Comparison of ENCODE assay signal across 1 cellular context in the genomic region with DNA sequence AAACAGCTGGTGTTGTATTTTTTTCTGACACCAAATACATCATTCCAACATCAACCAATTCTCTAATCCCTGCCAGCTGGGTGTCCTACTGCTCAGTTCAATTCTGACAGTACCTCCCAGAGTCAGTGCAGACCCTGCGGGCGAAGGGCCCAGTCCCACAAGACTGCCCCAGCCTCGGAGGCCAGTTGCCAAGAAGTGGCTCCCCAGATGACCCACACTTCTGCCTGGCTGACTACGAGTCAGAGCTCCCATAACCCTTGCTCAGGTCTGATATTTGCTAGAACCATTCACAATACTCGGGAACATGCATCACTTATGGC.
TF ChIP-seq lines count a peak whose summit lies in the region.

No MANE protein-coding gene starts in this region.

TF ChIP-seq in neural cell, 6 proteins besides CTCF, POLR2A, EP300 and RAD21:
- TF ChIP-seq, protein P1, sequence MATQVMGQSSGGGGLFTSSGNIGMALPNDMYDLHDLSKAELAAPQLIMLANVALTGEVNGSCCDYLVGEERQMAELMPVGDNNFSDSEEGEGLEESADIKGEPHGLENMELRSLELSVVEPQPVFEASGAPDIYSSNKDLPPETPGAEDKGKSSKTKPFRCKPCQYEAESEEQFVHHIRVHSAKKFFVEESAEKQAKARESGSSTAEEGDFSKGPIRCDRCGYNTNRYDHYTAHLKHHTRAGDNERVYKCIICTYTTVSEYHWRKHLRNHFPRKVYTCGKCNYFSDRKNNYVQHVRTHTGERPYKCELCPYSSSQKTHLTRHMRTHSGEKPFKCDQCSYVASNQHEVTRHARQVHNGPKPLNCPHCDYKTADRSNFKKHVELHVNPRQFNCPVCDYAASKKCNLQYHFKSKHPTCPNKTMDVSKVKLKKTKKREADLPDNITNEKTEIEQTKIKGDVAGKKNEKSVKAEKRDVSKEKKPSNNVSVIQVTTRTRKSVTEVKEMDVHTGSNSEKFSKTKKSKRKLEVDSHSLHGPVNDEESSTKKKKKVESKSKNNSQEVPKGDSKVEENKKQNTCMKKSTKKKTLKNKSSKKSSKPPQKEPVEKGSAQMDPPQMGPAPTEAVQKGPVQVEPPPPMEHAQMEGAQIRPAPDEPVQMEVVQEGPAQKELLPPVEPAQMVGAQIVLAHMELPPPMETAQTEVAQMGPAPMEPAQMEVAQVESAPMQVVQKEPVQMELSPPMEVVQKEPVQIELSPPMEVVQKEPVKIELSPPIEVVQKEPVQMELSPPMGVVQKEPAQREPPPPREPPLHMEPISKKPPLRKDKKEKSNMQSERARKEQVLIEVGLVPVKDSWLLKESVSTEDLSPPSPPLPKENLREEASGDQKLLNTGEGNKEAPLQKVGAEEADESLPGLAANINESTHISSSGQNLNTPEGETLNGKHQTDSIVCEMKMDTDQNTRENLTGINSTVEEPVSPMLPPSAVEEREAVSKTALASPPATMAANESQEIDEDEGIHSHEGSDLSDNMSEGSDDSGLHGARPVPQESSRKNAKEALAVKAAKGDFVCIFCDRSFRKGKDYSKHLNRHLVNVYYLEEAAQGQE (IDR thresholded peaks at IDR 0.05; ENCODE audit: borderline replicate concordance): no peak
- no peak for TF ChIP-seq MXI1 (conservative IDR thresholded peaks at IDR 0.05; ENCODE audit: poor library complexity, severe bottlenecking)
- TF ChIP-seq TAF1 (IDR thresholded peaks at IDR 0.05; ENCODE audit: low read depth): no peak
- TF ChIP-seq POLR2AphosphoS5 (IDR thresholded peaks at IDR 0.05): no peak
- TF ChIP-seq SMC3 (conservative IDR thresholded peaks at IDR 0.05; ENCODE audit: poor library complexity): no peak
- TF ChIP-seq EZH2 (IDR thresholded peaks at IDR 0.05; ENCODE audit: borderline replicate concordance, insufficient read depth, low read length, poor library complexity, severe bottlenecking): no peak
